In genomic region chr21:37402251-37402867, GRCh38 we compare ENCODE assay signal across 10 cellular contexts. TPM values are rescaled to one million over a fixed set of nuclear protein-coding genes. Genes with fewer than 3 reads are reported as not detected.
DNase-seq lines count a peak whose midpoint lies in the region; ATAC-seq lines count a peak whose summit lies in the region.
"Had no signal": no experiment of that assay in that cellular context is flagged by ENCODE, and none has a peak within 500 bp of the region (broad histone marks: within the 10 kb centered on the region; RNA-seq: fewer than 3 reads in every experiment).

No MANE protein-coding gene starts in this region.

- peak overlapping the region; percentile 20 for H3K4me3 Mint-ChIP-seq in activated naive CD4-positive, alpha-beta T cell treated with anti-CD3 and anti-CD28 coated beads, Interleukin-2, amount 50 U/mL, for 24 hours
- no peak overlapping the region for H3K4me3 Mint-ChIP-seq in T-helper 17 cell
- peak overlapping the region; percentile 5 to 6 for H3K4me3 Mint-ChIP-seq in effector memory CD8-positive, alpha-beta T cell

- no peaks in the 10 kb centered on the region for H3K9me3 ChIP-seq in T-helper 17 cell (ENCODE audit: control insufficient read depth, low read length, poor library complexity, severe bottlenecking)
- H3K9me3 ChIP-seq: BE2C had no signal

- H3K27me3 Mint-ChIP-seq in activated naive CD4-positive, alpha-beta T cell treated with anti-CD3 and anti-CD28 coated beads, Interleukin-2, amount 50 U/mL, for 24 hours: no peaks in the 10 kb centered on the region
- no peaks in the 10 kb centered on the region for H3K27me3 Mint-ChIP-seq in T-helper 17 cell
- no peaks in the 10 kb centered on the region for H3K27me3 Mint-ChIP-seq in effector memory CD8-positive, alpha-beta T cell

- peaks cover 8% of the 10 kb centered on the region for H3K36me3 Mint-ChIP-seq in activated naive CD4-positive, alpha-beta T cell treated with anti-CD3 and anti-CD28 coated beads, Interleukin-2, amount 50 U/mL, for 24 hours
- no peaks in the 10 kb centered on the region for H3K36me3 Mint-ChIP-seq in T-helper 17 cell (ENCODE audit: low read depth)
- peaks cover 34% of the 10 kb centered on the region for H3K36me3 Mint-ChIP-seq in effector memory CD8-positive, alpha-beta T cell (ENCODE audit: insufficient read depth)

- no peak for ATAC-seq in T-helper 17 cell
- ATAC-seq in effector memory CD8-positive, alpha-beta T cell (replicated peaks): no peak
- no peak for ATAC-seq in HG03439 (IDR thresholded peaks at IDR 0.05; ENCODE audit: unreplicated experiment)
- ATAC-seq in GM19035 (IDR thresholded peaks at IDR 0.05; ENCODE audit: unreplicated experiment): no peak

- no peak for DNase-seq in activated naive CD4-positive, alpha-beta T cell (lab: John Stamatoyannopoulos, UW)
- DNase-seq in T-helper 17 cell: no peak
- DNase-seq in effector memory CD8-positive, alpha-beta T cell: no peak
- no peak for DNase-seq in HPDE6-E6E7 (ENCODE audit: extremely low spot score)
- DNase-seq: BE2C, NCI-H1092, PC-9 had no signal

- no peaks in the 10 kb centered on the region for H3K9me3 Mint-ChIP-seq in activated naive CD4-positive, alpha-beta T cell treated with anti-CD3 and anti-CD28 coated beads, Interleukin-2, amount 50 U/mL, for 24 hours
- H3K9me3 Mint-ChIP-seq in effector memory CD8-positive, alpha-beta T cell: no peaks in the 10 kb centered on the region

- peaks cover 97% of the 10 kb centered on the region for H3K4me1 Mint-ChIP-seq in activated naive CD4-positive, alpha-beta T cell treated with anti-CD3 and anti-CD28 coated beads, Interleukin-2, amount 50 U/mL, for 24 hours
- peaks cover 47% of the 10 kb centered on the region for H3K4me1 Mint-ChIP-seq in T-helper 17 cell
- H3K4me1 Mint-ChIP-seq in effector memory CD8-positive, alpha-beta T cell (ENCODE audit: low read depth in 2 of 2): peaks cover 56 to 81% of the 10 kb centered on the region in 2 donors

- H3K27ac Mint-ChIP-seq in activated naive CD4-positive, alpha-beta T cell treated with anti-CD3 and anti-CD28 coated beads, Interleukin-2, amount 50 U/mL, for 24 hours: peak overlapping the region; percentile 80
- peak overlapping the region; percentile 1 for H3K27ac Mint-ChIP-seq in T-helper 17 cell
- H3K27ac Mint-ChIP-seq in effector memory CD8-positive, alpha-beta T cell: peak overlapping the region; percentile 15 to 78

RNA-seq across cellular contexts. Expression of gene DYRK1A, which starts 35.8 kb away (rescaled TPM):
- total RNA-seq in T-helper 17 cell: 100 to 1,000 TPM; 123 to 149 TPM

Comparison
In these comparisons a context has a peak if more than half of its experiments do, and no peak if none do; other contexts are left out.
1. H3K27ac Mint-ChIP-seq: peak in every context shown above with its lines; median percentile 80 in activated naive CD4-positive, alpha-beta T cell treated with anti-CD3 and anti-CD28 coated beads, Interleukin-2, amount 50 U/mL, for 24 hours; 46 in effector memory CD8-positive, alpha-beta T cell; 1 in T-helper 17 cell.